In genomic region chr10:49499305-49499851, GRCh38 we compare ENCODE assay signal across 22 cellular contexts.
"Had no signal": no experiment of that assay in that cellular context is flagged by ENCODE, and none has a peak within 500 bp of the region (broad histone marks: within the 10 kb centered on the region; RNA-seq: fewer than 3 reads in every experiment).

No MANE protein-coding gene starts in this region.

- H3K4me2 ChIP-seq: neural progenitor cell had no signal

- H3K9ac ChIP-seq: neural progenitor cell had no signal

- H3K4me3 ChIP-seq: dorsolateral prefrontal cortex, neural progenitor cell, pancreas, stomach, thoracic aorta had no signal

- H3K27me3 Mint-ChIP-seq: natural killer cell treated with Interleukin-12 subunit alpha and Interleukin-12 subunit beta and Interleukin-15 and Interleukin-18, amount 100 ng/mL, for 72 hours; progenitor cell of endocrine pancreas had no signal

- H3K9me3 Mint-ChIP-seq: natural killer cell treated with Interleukin-12 subunit alpha and Interleukin-12 subunit beta and Interleukin-15 and Interleukin-18, amount 100 ng/mL, for 72 hours; neural progenitor cell had no signal

- DNase-seq: cortex of kidney; dorsolateral prefrontal cortex; effector CD8-positive, alpha-beta T cell; foreskin melanocyte; head of caudate nucleus; hippocampal formation; kidney glomerular epithelial cell; mammary epithelial cell; nucleus accumbens; pancreas; right cardiac atrium; small intestine; stimulated activated CD4-positive, alpha-beta T cell treated with anti-CD3 and anti-CD28 coated beads, Interleukin-12 subunit alpha, Interleukin-12 subunit beta, amount 100 ng/mL, for 4 hours; stimulated activated naive CD4-positive, alpha-beta T cell; stomach; substantia nigra; trophoblast cell had no signal

- H3K27me3 ChIP-seq: dorsolateral prefrontal cortex, neural progenitor cell, pancreas, stomach had no signal

- H2AFZ ChIP-seq: neural progenitor cell had no signal

- H3K4me1 Mint-ChIP-seq: neural progenitor cell had no signal

- H3K4me1 ChIP-seq: neural progenitor cell had no signal

- H3K27ac ChIP-seq: dorsolateral prefrontal cortex, neural progenitor cell, pancreas, stomach, thoracic aorta had no signal

- H3K36me3 Mint-ChIP-seq: neural progenitor cell had no signal

- H3K4me3 Mint-ChIP-seq: natural killer cell treated with Interleukin-12 subunit alpha and Interleukin-12 subunit beta and Interleukin-15 and Interleukin-18, amount 100 ng/mL, for 72 hours; neural progenitor cell had no signal

- H3K27ac Mint-ChIP-seq: natural killer cell treated with Interleukin-12 subunit alpha and Interleukin-12 subunit beta and Interleukin-15 and Interleukin-18, amount 100 ng/mL, for 72 hours; neural progenitor cell; progenitor cell of endocrine pancreas had no signal

- H3K36me3 ChIP-seq: neural progenitor cell, pancreas had no signal

- ATAC-seq: left lobe of liver; natural killer cell treated with Interleukin-12 subunit alpha and Interleukin-12 subunit beta and Interleukin-15 and Interleukin-18, amount 100 ng/mL, for 72 hours; pancreas; right cardiac atrium had no signal

- H3K9me3 ChIP-seq: pancreas, stomach, thoracic aorta had no signal
